In genomic region chr2:39778233-39778632, GRCh38 we compare ENCODE assay signal across 8 cellular contexts. TPM values are rescaled to one million over a fixed set of nuclear protein-coding genes. Genes with fewer than 3 reads are reported as not detected.
DNase-seq lines count a peak whose midpoint lies in the region; ATAC-seq, FAIRE-seq and TF ChIP-seq lines count a peak whose summit lies in the region.

No MANE protein-coding gene starts in this region.

- H3K36me3 Mint-ChIP-seq in H9 (ENCODE audit: insufficient read depth in 1 of 3, low read depth in 3 of 3) = peaks cover 7 to 26% (median 17%) of the 10 kb centered on the region in 3 experiments

- H3K56ac ChIP-seq in H9 (ENCODE audit: insufficient read length, low read depth, low read length) = no peak overlapping the region

- H3K14ac ChIP-seq in H9 (ENCODE audit: insufficient read depth, low read length) = no peak overlapping the region

- H3K79me2 ChIP-seq in H9 (ENCODE audit: insufficient read depth, low read length) (peaks cover 7% of the 10 kb centered on the region; the same call in 1 of the 2 replicates), HepG2 (ENCODE audit: insufficient read depth, low read length) (peaks cover 52% of the 10 kb centered on the region)

- POLR2A ChIA-PET in HepG2 (lab: Yijun Ruan, JAX) = no interaction called here

- intact Hi-C loops in ascending aorta (cut with DNase I) (loop anchor here (2.0 to 10.0 kb wide), 5 partner anchors 41 to 341 kb away; partner anchors contain the start of genes MAP4K3 and TMEM178A), HepG2 (cut with micrococcal nuclease; ENCODE audit: unreplicated experiment) (no loop called here)

- in situ Hi-C loops in HepG2 (cut with HindIII; ENCODE audit: extremely low pct_ligation_motif_present, low pct_unique_long_range_greater_than_20kb) = no loop called here

- H2AK5ac ChIP-seq in H9 (ENCODE audit: insufficient read length, low read length) = no peak overlapping the region

- H2AFZ ChIP-seq in H9 (ENCODE audit: low read length) (no peak overlapping the region), HepG2 (ENCODE audit: low read length) (peak overlapping the region; percentile 85)

- TF ChIP-seq CTCF in AG09309 (IDR thresholded peaks at IDR 0.05; ENCODE audit: control insufficient read depth, insufficient read depth, low read depth, low read length, missing control alignments) (no peak), H9 (conservative IDR thresholded peaks at IDR 0.05) (no peak), ascending aorta (IDR thresholded peaks at IDR 0.05) (no peak), HepG2 (CRISPR knock-in tag; IDR thresholded peaks at IDR 0.05) (no peak)

- TF ChIP-seq EP300 in HepG2 (IDR thresholded peaks at IDR 0.05; ENCODE audit: low read depth in 2 of 2, low read length in 2 of 2) (no peak), HepG2 (CRISPR knock-in tag; IDR thresholded peaks at IDR 0.05; ENCODE audit: borderline replicate concordance) (no peak)

- H3K23me2 ChIP-seq in H9 (ENCODE audit: insufficient read length, low read depth, low read length, poor library complexity, severe bottlenecking) = peaks cover 7% of the 10 kb centered on the region

- no peak overlapping the region for H2BK12ac ChIP-seq in H9 (ENCODE audit: insufficient read length, low read depth, low read length)

- H3K4me1 ChIP-seq in H9 (ENCODE audit: insufficient read depth, low read length) (no peaks in the 10 kb centered on the region; the same call in 1 of the 2 replicates), ascending aorta (peaks cover 3 to 27% of the 10 kb centered on the region in 2 donors), HepG2 (ENCODE audit: insufficient read depth, low read length) (peaks cover 68% of the 10 kb centered on the region), urinary bladder (ENCODE audit: insufficient read depth) (no peaks in the 10 kb centered on the region)

- H3K9ac ChIP-seq in H9 (ENCODE audit: extremely low read depth, insufficient read length, low read length) = peak overlapping the region; percentile 75
- H3K9ac ChIP-seq in HepG2 (ENCODE audit: insufficient read depth, low read depth, low read length) = peak overlapping the region; percentile 96

- no peak overlapping the region for H3K23ac ChIP-seq in H9 (ENCODE audit: insufficient read length, low read depth, low read length)

- H3K4me2 ChIP-seq in H9 (ENCODE audit: insufficient read depth, insufficient read length, low read length) (peak overlapping the region; percentile 53), HepG2 (ENCODE audit: low read depth, low read length) (peak overlapping the region; percentile 91)

- peaks cover 0 to 2% of the 10 kb centered on the region in 2 experiments; a peak in 2 of 5 replicates for H3K9me3 Mint-ChIP-seq in H9

- peaks cover 5% of the 10 kb centered on the region for H3K79me1 ChIP-seq in H9 (ENCODE audit: insufficient read depth, low read depth, low read length, poor library complexity, severe bottlenecking)

- H4K91ac ChIP-seq in H9 (ENCODE audit: insufficient read length, low read depth, low read length) = no peak overlapping the region

- peak overlapping the region; percentile 86 to 89 for H3K4me3 Mint-ChIP-seq in H9

- no peaks in the 10 kb centered on the region for H3K36me3 ChIP-seq in ascending aorta
- H3K36me3 ChIP-seq in HepG2 (replicated peaks in 1 of 2; ENCODE audit: control insufficient read depth in 1 of 2, insufficient read depth in 2 of 2, low read length in 2 of 2) = peaks cover 0 to 6% of the 10 kb centered on the region in 2 experiments; a peak in 3 of 5 replicates
- no peaks in the 10 kb centered on the region for H3K36me3 ChIP-seq in urinary bladder (ENCODE audit: insufficient read depth)

- TF ChIP-seq POLR2A in HepG2 (IDR thresholded peaks at IDR 0.05; ENCODE audit: insufficient read depth in 1 of 2, low read depth in 2 of 2, low read length in 2 of 2) (no peak), GM18505 (IDR thresholded peaks at IDR 0.05; ENCODE audit: borderline replicate concordance, extremely low read depth, insufficient read depth, insufficient read length) (no peak)

- H2BK20ac ChIP-seq in H9 (ENCODE audit: low read depth, low read length, poor library complexity, severe bottlenecking) = no peak overlapping the region

- H3K4ac ChIP-seq in H9 (ENCODE audit: low read depth, low read length) = no peak overlapping the region

- DNase-seq in AG09309 (ENCODE audit: low read depth) (no peak), H9 (no peak), ascending aorta (ENCODE audit: low spot score in 2 of 2) (no peak), HepG2 (ENCODE audit: low spot score) (no peak)
- DNase-seq in activated CD4-positive, alpha-beta T cell treated with anti-CD3 and anti-CD28 coated beads for 48 hours = no peak

- H3K9me3 ChIP-seq in H9 (ENCODE audit: control insufficient read depth, low read depth, low read length) (no peaks in the 10 kb centered on the region), ascending aorta (no peaks in the 10 kb centered on the region), HepG2 (ENCODE audit: low read length) (no peaks in the 10 kb centered on the region)

- no peak overlapping the region for H4K8ac ChIP-seq in H9 (replicated peaks; ENCODE audit: insufficient read length, low read depth, low read length)

- H4K5ac ChIP-seq in H9 (ENCODE audit: insufficient read length, low read depth, low read length) = no peak overlapping the region

- H2BK15ac ChIP-seq in H9 (ENCODE audit: low read depth, low read length) = no peak overlapping the region

- no peak for TF ChIP-seq RAD21 in HepG2 (CRISPR knock-in tag; IDR thresholded peaks at IDR 0.05)

- no peak overlapping the region for H2BK120ac ChIP-seq in H9 (ENCODE audit: low read depth, low read length, poor library complexity, severe bottlenecking)

- no peak overlapping the region for H3T11ph ChIP-seq in H9 (ENCODE audit: low read length)

- H2BK5ac ChIP-seq in H9 (ENCODE audit: insufficient read length, low read length) = no peak overlapping the region

- H3K27ac ChIP-seq in H9 (ENCODE audit: insufficient read length, low read depth, low read length) = no peak overlapping the region
- peak overlapping the region; percentile 89 to 92 for H3K27ac ChIP-seq in ascending aorta
- H3K27ac ChIP-seq in HepG2 (ENCODE audit: extremely low read length, insufficient read depth, low read length) = peak overlapping the region; percentile 68
- H3K27ac ChIP-seq in urinary bladder (ENCODE audit: low read depth) = no peak overlapping the region

- WGBS in H9 (ENCODE audit: extremely low coverage, insufficient read length, low lambda C conversion rate) = no CpG with 5 or more reads among the region's 2 CpGs
- under 1% methylated on average over 2 of the region's 2 CpGs for WGBS in HepG2 (ENCODE audit: low lambda C conversion rate)
- WGBS in urinary bladder = 10% methylated on average over 2 of the region's 2 CpGs

- no TSS peak for BruUV-seq in HepG2 (replicated peaks; lab: Mats Ljungman, UMichigan)

- no peak for FAIRE-seq in HepG2 (lab: Jason Lieb, UNC)

- no peak for ATAC-seq in HepG2
- no peak for ATAC-seq in HG02973 (IDR thresholded peaks at IDR 0.05; ENCODE audit: unreplicated experiment)
- ATAC-seq in GM18505 (IDR thresholded peaks at IDR 0.05; ENCODE audit: unreplicated experiment) = no peak

- H3K27me3 ChIP-seq in H9 (ENCODE audit: insufficient read depth, low read length) (no peaks in the 10 kb centered on the region), ascending aorta (no peaks in the 10 kb centered on the region), HepG2 (ENCODE audit: control insufficient read depth in 1 of 2, insufficient read depth in 2 of 2, low read length in 2 of 2) (no peaks in the 10 kb centered on the region; a peak in 1 of 5 replicates)

- no peaks in the 10 kb centered on the region for H4K20me1 ChIP-seq in H9 (ENCODE audit: control insufficient read depth, insufficient read depth, insufficient read length)
- H4K20me1 ChIP-seq in HepG2 (ENCODE audit: insufficient read depth, low read length) = 0 out of 2 replicates have a peak, but pooled peaks cover 3% of the 10 kb centered on the region

- peaks cover 1% of the 10 kb centered on the region for H3K27me3 Mint-ChIP-seq in H9 (ENCODE audit: low read depth)

- peak overlapping the region; percentile 61 to 94 (median 86); a peak in 5 of 7 replicates for H3K27ac Mint-ChIP-seq in H9

- H3K4me3 ChIP-seq in AG09309 (ENCODE audit: control insufficient read depth, low read depth, low read length) = peak overlapping the region; percentile 71
- peak overlapping the region; percentile 95 to 98 for H3K4me3 ChIP-seq in ascending aorta
- peak overlapping the region; percentile 72 to 98 (median 96) for H3K4me3 ChIP-seq in HepG2 (replicated peaks in 1 of 3; ENCODE audit: insufficient read depth in 1 of 3, low read depth in 2 of 3, low read length in 3 of 3)
- H3K4me3 ChIP-seq in urinary bladder (ENCODE audit: low read depth, low read length) = peak overlapping the region; percentile 70

- H3K4me1 Mint-ChIP-seq in H9 = peaks cover 36 to 43% of the 10 kb centered on the region in 2 experiments

- CTCF ChIA-PET in HepG2 (lab: Yijun Ruan, JAX; ENCODE audit: low intra/inter-chr PET ratio, low total read pairs) = no interaction called here

- H3K18ac ChIP-seq in H9 (ENCODE audit: insufficient read length, low read depth, low read length) = no peak overlapping the region

RNA-seq across cellular contexts. Expression of gene THUMPD2, which starts 0.8 kb away (rescaled TPM):
- 18.0 and 19.5 TPM in 2 replicates for total RNA-seq in H9 (2021)
- 13.0 TPM for total RNA-seq in ascending aorta
- total RNA-seq in HepG2 (2016; rRNA removed; fragmentation: Illumina TruSeq; extraction: Trizol) = 15.6 and 21.2 TPM in 2 replicates
- total RNA-seq in HepG2 (2016; cell fraction: cytosol; rRNA removed; fragmentation: Illumina TruSeq; extraction: Trizol; ENCODE audit: low read depth) = 5.0 and 7.1 TPM in 2 replicates
- total RNA-seq in HepG2 (2016; cell fraction: insoluble cytoplasmic fraction; rRNA removed; fragmentation: Illumina TruSeq; extraction: Trizol) = 18.0 and 20.6 TPM in 2 replicates
- total RNA-seq in HepG2 (2016; cell fraction: membrane; rRNA removed; fragmentation: Illumina TruSeq; extraction: Trizol) = 7.0 and 9.7 TPM in 2 replicates
- 25.7 and 29.0 TPM in 2 replicates for total RNA-seq in HepG2 (2016; cell fraction: nucleus; rRNA removed; fragmentation: Illumina TruSeq; extraction: Trizol)
- 11.8 and 12.2 TPM in 2 replicates for polyA plus RNA-seq in HepG2 (2011; rRNA removed)
- 4.0 and 5.9 TPM in 2 replicates for polyA plus RNA-seq in HepG2 (2011; cell fraction: cytosol; rRNA removed)
- 11.5 and 14.3 TPM in 2 replicates for polyA plus RNA-seq in HepG2 (2011; cell fraction: nucleus; rRNA removed)
- 11.8 and 15.7 TPM in 2 replicates for polyA plus RNA-seq in HepG2 (2012)
- 2.6 and 2.8 TPM in 2 replicates for polyA plus RNA-seq in HepG2 (2016; cell fraction: cytosol; fragmentation: Illumina TruSeq; extraction: Trizol; ENCODE audit: low read depth)
- polyA plus RNA-seq in HepG2 (2016; cell fraction: insoluble cytoplasmic fraction; fragmentation: Illumina TruSeq; extraction: Trizol; ENCODE audit: low read depth) = 20.7 and 21.6 TPM in 2 replicates
- 4.4 and 5.0 TPM in 2 replicates for polyA plus RNA-seq in HepG2 (2016; cell fraction: membrane; fragmentation: Illumina TruSeq; extraction: Trizol; ENCODE audit: low read depth)
- 29.8 and 30.6 TPM in 2 replicates for polyA plus RNA-seq in HepG2 (2016; cell fraction: nucleus; fragmentation: Illumina TruSeq; extraction: Trizol; ENCODE audit: insufficient read depth, low read depth)
- polyA minus RNA-seq in HepG2 (2011; rRNA and poly(A)+ RNA removed; ENCODE audit: low replicate concordance) = 5.8 and 11.7 TPM in 2 replicates
- polyA minus RNA-seq in HepG2 (2011; cell fraction: cytosol; rRNA and poly(A)+ RNA removed) = 2.6 and 4.5 TPM in 2 replicates
- polyA minus RNA-seq in HepG2 (2011; cell fraction: nucleus; rRNA and poly(A)+ RNA removed) = 34.9 and 67.8 TPM in 2 replicates
- total RNA-seq in urinary bladder = 35.4 TPM
- 7.8 TPM for polyA plus RNA-seq in urinary bladder

Comparison
In these comparisons a context has a peak if more than half of its experiments do, and no peak if none do; other contexts are left out.
1. H3K27ac ChIP-seq: peak in ascending aorta (2 of 2) and HepG2 (single experiment); none in H9 (single experiment) and urinary bladder (single experiment).
2. Peak in every context shown above with its lines, with median percentiles within 50 percentile points of each other: H3K4me3 ChIP-seq.